ENCODE assay signal across 9 cellular contexts in the genomic region with DNA sequence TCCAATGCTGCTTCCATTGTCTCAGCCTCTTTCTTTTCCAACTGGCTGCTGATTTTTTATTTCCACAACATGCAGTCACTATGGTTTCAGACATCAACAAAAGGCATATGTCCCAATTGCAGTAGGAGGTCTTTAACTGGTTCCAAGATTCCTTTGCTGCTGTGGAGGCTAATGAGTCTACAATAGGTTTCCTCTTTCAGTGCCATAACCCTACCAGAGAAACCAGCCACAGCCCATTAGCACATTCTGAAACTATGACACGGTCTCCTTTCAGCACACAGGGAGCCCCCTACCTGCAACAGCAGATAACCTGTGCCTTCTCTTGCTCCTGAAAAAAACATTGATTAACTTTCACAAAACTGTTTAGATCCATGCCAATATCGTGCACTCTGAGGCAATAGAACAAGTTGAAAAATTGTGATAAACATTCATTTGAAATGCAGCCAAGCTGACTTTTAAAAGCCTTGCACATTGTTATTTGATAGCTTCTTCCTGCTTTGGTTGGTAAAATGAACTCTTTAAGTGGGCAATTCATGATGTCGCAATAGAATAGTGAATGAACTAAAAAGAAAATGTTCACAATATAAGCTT. TPM values are rescaled to one million over a fixed set of nuclear protein-coding genes. Genes with fewer than 3 reads are reported as not detected.
DNase-seq lines count a peak whose midpoint lies in the region; ATAC-seq and TF ChIP-seq lines count a peak whose summit lies in the region.
"Had no signal": no experiment of that assay in that cellular context is flagged by ENCODE, and none has a peak within 500 bp of the region (broad histone marks: within the 10 kb centered on the region; RNA-seq: fewer than 3 reads in every experiment).

No MANE protein-coding gene starts in this region.

- no peaks in the 10 kb centered on the region for H3K4me1 ChIP-seq in colonic mucosa

- no peaks in the 10 kb centered on the region for H3K9me3 ChIP-seq in colonic mucosa

- H3K4me3 ChIP-seq in coronary artery (no peak overlapping the region), colonic mucosa (no peak overlapping the region)

- H3K27me3 ChIP-seq in colonic mucosa = no peaks in the 10 kb centered on the region

- TF ChIP-seq CTCF in omental fat pad (IDR thresholded peaks at IDR 0.05) (no peak), coronary artery (IDR thresholded peaks at IDR 0.05) (no peak), colonic mucosa (IDR thresholded peaks at IDR 0.05) (no peak)

- ATAC-seq in omental fat pad (ENCODE audit: low FRiP score) (peak; percentile 80), GM19452 (IDR thresholded peaks at IDR 0.05; ENCODE audit: unreplicated experiment) (no peak)

- no peaks in the 10 kb centered on the region for H3K36me3 ChIP-seq in colonic mucosa

- intact Hi-C loops in colonic mucosa (cut with DNase I) = no loop called here

- no peak overlapping the region for H3K9ac ChIP-seq in colonic mucosa (ENCODE audit: low read depth in 2 of 2, low read length in 2 of 2)

- DNase-seq in GM03348 (ENCODE audit: low spot score) (peak; percentile 60), NCI-H2171 (lab: John Stamatoyannopoulos, UW) (peak; percentile 46), dermis microvascular lymphatic vessel endothelial cell (ENCODE audit: low read depth in 2 of 2) (peak; percentile 89 to 95), omental fat pad (ENCODE audit: low spot score) (no peak), coronary artery (ENCODE audit: low spot score) (no peak), colonic mucosa (no peak)
- no peak for DNase-seq in stimulated activated CD4-positive, alpha-beta T cell treated with anti-CD3 and anti-CD28 coated beads, Interleukin-1b, Interleukin-23, amount 100 ng/mL, for 48 hours

- H3K27ac ChIP-seq in coronary artery = peak overlapping the region in 1 of 2 donors; percentile 55
- H3K27ac ChIP-seq in colonic mucosa = no peak overlapping the region

RNA-seq across cellular contexts. Expression of a gene that starts 32.4 kb away (rescaled TPM):
- total RNA-seq in dermis microvascular lymphatic vessel endothelial cell = not detected in 2 replicates
- total RNA-seq in omental fat pad = under 1 TPM in 1 of 4 donors, not detected in 3; 0.12 TPM
- under 1 TPM; 0.32 to 0.59 TPM for total RNA-seq in colonic mucosa
- total RNA-seq: activated CD8-positive, alpha-beta memory T cell treated with anti-CD3 and anti-CD28 coated beads for 36 hours had no signal

Comparison
In these comparisons a context has a peak if more than half of its experiments do, and no peak if none do; other contexts are left out.
1. DNase-seq: peak in GM03348 (single experiment), NCI-H2171 (single experiment) and dermis microvascular lymphatic vessel endothelial cell (2 of 2); none in omental fat pad (single experiment), coronary artery (single experiment), colonic mucosa (single experiment) and stimulated activated CD4-positive, alpha-beta T cell treated with anti-CD3 and anti-CD28 coated beads, Interleukin-1b, Interleukin-23, amount 100 ng/mL, for 48 hours (single experiment).